ENCODE assay signal across 20 cellular contexts in genomic region chr11:61901353-61901858, GRCh38. TPM values are rescaled to one million over a fixed set of nuclear protein-coding genes. Genes with fewer than 3 reads are reported as not detected.
"Had no signal": no experiment of that assay in that cellular context is flagged by ENCODE, and none has a peak within 500 bp of the region (broad histone marks: within the 10 kb centered on the region; RNA-seq: fewer than 3 reads in every experiment).

No MANE protein-coding gene starts in this region.

- H3K9me3 ChIP-seq: ovary, psoas muscle, tibial nerve had no signal

- H3K36me3 ChIP-seq: cardiac muscle cell, ovary had no signal

- H3K4me1 ChIP-seq: psoas muscle had no signal

- H3K27ac Mint-ChIP-seq: activated naive CD8-positive, alpha-beta T cell treated with anti-CD3 and anti-CD28 coated beads for 36 hours; immature natural killer cell; naive B cell; stimulated activated naive CD8-positive, alpha-beta T cell treated with anti-CD3 and anti-CD28 coated beads, Interleukin-15, Interleukin-2, amounts not matched to agents 100 ng/mL and 50 ng/mL, for 24 hours had no signal

- H3K4me3 ChIP-seq: cardiac muscle cell, ovary, psoas muscle, skin epidermis, tibial nerve had no signal

- DNase-seq: activated CD4-positive, alpha-beta T cell treated with anti-CD3 and anti-CD28 coated beads, Interleukin-2, amount 50 U/mL, for 4 hours; activated naive CD8-positive, alpha-beta T cell treated with anti-CD3 and anti-CD28 coated beads for 36 hours; activated T-cell treated with anti-CD3 and anti-CD28 coated beads for 4 hours; amniotic stem cell; dermis blood vessel endothelial cell; effector memory CD4-positive, alpha-beta T cell; immature natural killer cell; kidney glomerular epithelial cell; left ventricle myocardium superior; naive B cell; ovary; psoas muscle; right cardiac atrium; stimulated activated CD4-positive, alpha-beta T cell treated with anti-CD3 and anti-CD28 coated beads, Interleukin-2, amount 100 ng/mL, for 48 hours; T-helper 2 cell had no signal

- H3K9me3 Mint-ChIP-seq: activated naive CD8-positive, alpha-beta T cell treated with anti-CD3 and anti-CD28 coated beads for 36 hours; immature natural killer cell; naive B cell; stimulated activated naive CD8-positive, alpha-beta T cell treated with anti-CD3 and anti-CD28 coated beads, Interleukin-15, Interleukin-2, amounts not matched to agents 100 ng/mL and 50 ng/mL, for 24 hours had no signal

- H3K27ac ChIP-seq: cardiac muscle cell, ovary, psoas muscle, skin epidermis had no signal

- H3K27me3 Mint-ChIP-seq: activated naive CD8-positive, alpha-beta T cell treated with anti-CD3 and anti-CD28 coated beads for 36 hours; stimulated activated naive CD8-positive, alpha-beta T cell treated with anti-CD3 and anti-CD28 coated beads, Interleukin-15, Interleukin-2, amounts not matched to agents 100 ng/mL and 50 ng/mL, for 24 hours had no signal

- H3K4me3 Mint-ChIP-seq: activated naive CD8-positive, alpha-beta T cell treated with anti-CD3 and anti-CD28 coated beads for 36 hours; immature natural killer cell; naive B cell; stimulated activated naive CD8-positive, alpha-beta T cell treated with anti-CD3 and anti-CD28 coated beads, Interleukin-15, Interleukin-2, amounts not matched to agents 100 ng/mL and 50 ng/mL, for 24 hours had no signal

- H3K36me3 Mint-ChIP-seq: activated naive CD8-positive, alpha-beta T cell treated with anti-CD3 and anti-CD28 coated beads for 36 hours; immature natural killer cell; naive B cell had no signal

RNA-seq across cellular contexts. Expression of gene RAB3IL1, which starts 16.0 kb away (rescaled TPM):
- total RNA-seq: activated naive CD8-positive, alpha-beta T cell treated with anti-CD3 and anti-CD28 coated beads for 36 hours; mononuclear cell had no signal

RNA-seq across cellular contexts. Expression of gene BEST1, which starts 48.7 kb away (rescaled TPM):
- total RNA-seq: dermis blood vessel endothelial cell had no signal
